In the genomic region with DNA sequence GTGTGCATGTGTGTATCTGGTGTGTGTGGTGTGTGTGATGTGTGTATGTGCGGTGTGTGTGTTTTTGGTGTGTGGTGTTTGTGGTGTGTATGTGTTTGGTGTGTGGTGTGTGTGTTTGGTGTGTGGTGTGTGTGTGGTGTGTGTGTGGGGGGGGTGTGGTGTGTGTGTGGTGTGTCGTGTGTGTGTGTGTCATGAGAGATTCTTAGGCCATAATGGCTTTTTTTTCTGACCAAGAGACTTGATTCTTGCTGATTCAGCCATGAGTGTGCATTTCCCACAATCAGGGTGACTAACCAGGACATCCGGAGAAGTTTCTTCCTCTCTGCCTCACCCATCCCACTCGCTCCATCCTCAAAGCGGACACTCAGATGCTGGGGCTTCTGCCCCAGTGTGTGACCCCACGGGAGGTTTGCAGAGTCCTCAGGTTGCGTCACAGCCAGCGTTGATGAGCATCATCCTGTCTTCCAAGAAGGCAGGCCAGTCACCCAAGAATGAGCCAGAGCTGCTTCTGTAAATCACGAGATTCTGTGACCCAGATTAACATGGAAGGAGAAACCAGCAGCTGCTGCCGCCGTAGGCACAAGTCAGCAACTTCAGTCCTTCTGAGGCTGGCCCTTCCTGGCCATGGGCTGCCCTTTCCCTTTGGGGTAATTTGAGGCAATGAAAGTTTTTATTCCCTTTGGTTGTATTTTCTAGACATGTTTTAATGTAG, we compare ENCODE assay signal across 1 cellular context.
TF ChIP-seq lines count a peak whose summit lies in the region.

No MANE protein-coding gene starts in this region.

TF ChIP-seq in A549, 52 proteins besides CTCF, POLR2A, EP300 and RAD21 (continued from another document):
- TF ChIP-seq, protein P1, sequence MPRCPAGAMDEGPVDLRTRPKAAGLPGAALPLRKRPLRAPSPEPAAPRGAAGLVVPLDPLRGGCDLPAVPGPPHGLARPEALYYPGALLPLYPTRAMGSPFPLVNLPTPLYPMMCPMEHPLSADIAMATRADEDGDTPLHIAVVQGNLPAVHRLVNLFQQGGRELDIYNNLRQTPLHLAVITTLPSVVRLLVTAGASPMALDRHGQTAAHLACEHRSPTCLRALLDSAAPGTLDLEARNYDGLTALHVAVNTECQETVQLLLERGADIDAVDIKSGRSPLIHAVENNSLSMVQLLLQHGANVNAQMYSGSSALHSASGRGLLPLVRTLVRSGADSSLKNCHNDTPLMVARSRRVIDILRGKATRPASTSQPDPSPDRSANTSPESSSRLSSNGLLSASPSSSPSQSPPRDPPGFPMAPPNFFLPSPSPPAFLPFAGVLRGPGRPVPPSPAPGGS (IDR thresholded peaks at IDR 0.05) = peak; percentile 79; the same call in 1 of the 3 replicates
- TF ChIP-seq CBX2 (IDR thresholded peaks at IDR 0.05; ENCODE audit: borderline replicate concordance, low read depth) = no peak
- 0 out of 2 replicates have a peak, but pooled peaks have one; percentile 50 for TF ChIP-seq EHF (CRISPR knock-in tag; IDR thresholded peaks at IDR 0.05)
- TF ChIP-seq, protein P2, sequence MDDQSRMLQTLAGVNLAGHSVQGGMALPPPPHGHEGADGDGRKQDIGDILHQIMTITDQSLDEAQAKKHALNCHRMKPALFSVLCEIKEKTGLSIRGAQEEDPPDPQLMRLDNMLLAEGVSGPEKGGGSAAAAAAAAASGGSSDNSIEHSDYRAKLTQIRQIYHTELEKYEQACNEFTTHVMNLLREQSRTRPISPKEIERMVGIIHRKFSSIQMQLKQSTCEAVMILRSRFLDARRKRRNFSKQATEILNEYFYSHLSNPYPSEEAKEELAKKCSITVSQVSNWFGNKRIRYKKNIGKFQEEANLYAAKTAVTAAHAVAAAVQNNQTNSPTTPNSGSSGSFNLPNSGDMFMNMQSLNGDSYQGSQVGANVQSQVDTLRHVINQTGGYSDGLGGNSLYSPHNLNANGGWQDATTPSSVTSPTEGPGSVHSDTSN (IDR thresholded peaks at IDR 0.05) = no peak
- TF ChIP-seq, protein P3, sequence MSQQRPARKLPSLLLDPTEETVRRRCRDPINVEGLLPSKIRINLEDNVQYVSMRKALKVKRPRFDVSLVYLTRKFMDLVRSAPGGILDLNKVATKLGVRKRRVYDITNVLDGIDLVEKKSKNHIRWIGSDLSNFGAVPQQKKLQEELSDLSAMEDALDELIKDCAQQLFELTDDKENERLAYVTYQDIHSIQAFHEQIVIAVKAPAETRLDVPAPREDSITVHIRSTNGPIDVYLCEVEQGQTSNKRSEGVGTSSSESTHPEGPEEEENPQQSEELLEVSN (IDR thresholded peaks at IDR 0.05; ENCODE audit: borderline replicate concordance, low read depth) = no peak
- no peak for TF ChIP-seq MAZ (IDR thresholded peaks at IDR 0.05; ENCODE audit: borderline replicate concordance, low read depth, low read length)
- TF ChIP-seq ZC3H11A (IDR thresholded peaks at IDR 0.05) = no peak
- 0 out of 2 replicates have a peak, but pooled peaks have one; percentile 58 for TF ChIP-seq HOXA7 (CRISPR knock-in tag; IDR thresholded peaks at IDR 0.05)
- TF ChIP-seq, protein P4, sequence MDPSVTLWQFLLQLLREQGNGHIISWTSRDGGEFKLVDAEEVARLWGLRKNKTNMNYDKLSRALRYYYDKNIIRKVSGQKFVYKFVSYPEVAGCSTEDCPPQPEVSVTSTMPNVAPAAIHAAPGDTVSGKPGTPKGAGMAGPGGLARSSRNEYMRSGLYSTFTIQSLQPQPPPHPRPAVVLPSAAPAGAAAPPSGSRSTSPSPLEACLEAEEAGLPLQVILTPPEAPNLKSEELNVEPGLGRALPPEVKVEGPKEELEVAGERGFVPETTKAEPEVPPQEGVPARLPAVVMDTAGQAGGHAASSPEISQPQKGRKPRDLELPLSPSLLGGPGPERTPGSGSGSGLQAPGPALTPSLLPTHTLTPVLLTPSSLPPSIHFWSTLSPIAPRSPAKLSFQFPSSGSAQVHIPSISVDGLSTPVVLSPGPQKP (IDR thresholded peaks at IDR 0.05; ENCODE audit: low read depth, low read length) = no peak
- TF ChIP-seq JUN (IDR thresholded peaks at IDR 0.05) = peak; percentile 96
- TF ChIP-seq FOSL2 (IDR thresholded peaks at IDR 0.05) = peak; percentile 78
- TF ChIP-seq FOSL2 (CRISPR knock-in tag; IDR thresholded peaks at IDR 0.05) = peak; percentile 95
- no peak for TF ChIP-seq TP53 (CRISPR knock-in tag; IDR thresholded peaks at IDR 0.05)
- no peak for TF ChIP-seq BHLHE40 (IDR thresholded peaks at IDR 0.05; ENCODE audit: low read depth, low read length)
- TF ChIP-seq FOSB (CRISPR knock-in tag; IDR thresholded peaks at IDR 0.05) = 0 out of 2 replicates have a peak, but pooled peaks have one; percentile 6
- no peak for TF ChIP-seq CBX8 (IDR thresholded peaks at IDR 0.05)
